In genomic region chr2:112834379-112835014, GRCh38 we compare ENCODE assay signal across 1 cellular context.
TF ChIP-seq lines count a peak whose summit lies in the region.

No MANE protein-coding gene starts in this region.

TF ChIP-seq in HepG2, 621 proteins besides CTCF, POLR2A, EP300 and RAD21 (continued from another document and continues in another):
- TF ChIP-seq ZGPAT (CRISPR knock-in tag; IDR thresholded peaks at IDR 0.05) (0 out of 2 replicates have a peak, but pooled peaks have one; percentile 19), NR2F1 (CRISPR knock-in tag; IDR thresholded peaks at IDR 0.05) (0 out of 4 replicates have a peak, but pooled peaks of 1 of the 2 experiments have one; percentile 43), MIER3 (CRISPR knock-in tag; IDR thresholded peaks at IDR 0.05; ENCODE audit: borderline replicate concordance) (0 out of 2 replicates have a peak, but pooled peaks have one; percentile 41), TFE3 (CRISPR knock-in tag; IDR thresholded peaks at IDR 0.05) (0 out of 2 replicates have a peak, but pooled peaks have one; percentile 33), EHMT2 (IDR thresholded peaks at IDR 0.05; ENCODE audit: borderline replicate concordance, low read depth, low read length) (0 out of 2 replicates have a peak, but pooled peaks have one; percentile 53), POGZ (CRISPR knock-in tag; IDR thresholded peaks at IDR 0.05) (peak; percentile 38; the same call in 1 of the 2 replicates), MIXL1 (CRISPR knock-in tag; IDR thresholded peaks at IDR 0.05) (0 out of 2 replicates have a peak, but pooled peaks have one; percentile 18), ARID5B (CRISPR knock-in tag; IDR thresholded peaks at IDR 0.05) (peak; percentile 78), ATF6 (CRISPR knock-in tag; conservative IDR thresholded peaks at IDR 0.05) (0 out of 2 replicates have a peak, but pooled peaks have one; percentile 72), SALL1 (CRISPR knock-in tag; IDR thresholded peaks at IDR 0.05) (peak; percentile 78), SYNCRIP (IDR thresholded peaks at IDR 0.05; ENCODE audit: insufficient read depth, low read depth, low read length) (no peak), TARDBP (CRISPR knock-in tag; IDR thresholded peaks at IDR 0.05) (0 out of 2 replicates have a peak, but pooled peaks have one; percentile 33), FOXK1 (CRISPR knock-in tag; IDR thresholded peaks at IDR 0.05; ENCODE audit: borderline replicate concordance, low read depth) (no peak), KAT2B (IDR thresholded peaks at IDR 0.05; ENCODE audit: borderline replicate concordance, low read depth, low read length) (no peak), ZFP90 (CRISPR knock-in tag; IDR thresholded peaks at IDR 0.05; ENCODE audit: borderline replicate concordance) (peak; percentile 23; the same call in 1 of the 2 replicates), ARID3A (IDR thresholded peaks at IDR 0.05; ENCODE audit: low read depth, low read length) (no peak), HDAC1 (CRISPR knock-in tag; IDR thresholded peaks at IDR 0.05) (0 out of 2 replicates have a peak, but pooled peaks have one; percentile 27), MLX (CRISPR knock-in tag; IDR thresholded peaks at IDR 0.05) (0 out of 2 replicates have a peak, but pooled peaks have one; percentile 36), ZNF644 (CRISPR knock-in tag; IDR thresholded peaks at IDR 0.05; ENCODE audit: low read depth) (peak; percentile 47; the same call in 1 of the 2 replicates), ZFP82 (CRISPR knock-in tag; IDR thresholded peaks at IDR 0.05; ENCODE audit: borderline replicate concordance) (no peak), GMEB1 (CRISPR knock-in tag; IDR thresholded peaks at IDR 0.05; ENCODE audit: borderline replicate concordance) (peak; percentile 19; the same call in 1 of the 2 replicates), AHDC1 (CRISPR knock-in tag; IDR thresholded peaks at IDR 0.05; ENCODE audit: borderline replicate concordance) (peak; percentile 76; the same call in 1 of the 2 replicates), HMG20A (CRISPR knock-in tag; IDR thresholded peaks at IDR 0.05; ENCODE audit: borderline replicate concordance) (peak; percentile 51; the same call in 1 of the 2 replicates), MED8 (CRISPR knock-in tag; IDR thresholded peaks at IDR 0.05; ENCODE audit: insufficient replicate concordance) (no peak), DMAP1 (CRISPR knock-in tag; IDR thresholded peaks at IDR 0.05) (peak; percentile 45; the same call in 1 of the 2 replicates), POLR2G (IDR thresholded peaks at IDR 0.05; ENCODE audit: low read depth, low read length) (no peak), ZNF547 (CRISPR knock-in tag; IDR thresholded peaks at IDR 0.05) (0 out of 2 replicates have a peak, but pooled peaks have one; percentile 19), SAP130 (CRISPR knock-in tag; IDR thresholded peaks at IDR 0.05; ENCODE audit: low read depth) (peak; percentile 55), SNAI1 (CRISPR knock-in tag; IDR thresholded peaks at IDR 0.05; ENCODE audit: borderline replicate concordance) (no peak), SIX1 (CRISPR knock-in tag; IDR thresholded peaks at IDR 0.05; ENCODE audit: borderline replicate concordance) (peak; percentile 38; the same call in 1 of the 2 replicates), KLF16 (CRISPR knock-in tag; IDR thresholded peaks at IDR 0.05) (peak in 1 of 2 experiments; percentile 49; a peak in 1 of 4 replicates), ZNF331 (CRISPR knock-in tag; IDR thresholded peaks at IDR 0.05) (peak; percentile 38; the same call in 1 of the 2 replicates), ZNF879 (CRISPR knock-in tag; IDR thresholded peaks at IDR 0.05) (no peak)
